In the genomic region with DNA sequence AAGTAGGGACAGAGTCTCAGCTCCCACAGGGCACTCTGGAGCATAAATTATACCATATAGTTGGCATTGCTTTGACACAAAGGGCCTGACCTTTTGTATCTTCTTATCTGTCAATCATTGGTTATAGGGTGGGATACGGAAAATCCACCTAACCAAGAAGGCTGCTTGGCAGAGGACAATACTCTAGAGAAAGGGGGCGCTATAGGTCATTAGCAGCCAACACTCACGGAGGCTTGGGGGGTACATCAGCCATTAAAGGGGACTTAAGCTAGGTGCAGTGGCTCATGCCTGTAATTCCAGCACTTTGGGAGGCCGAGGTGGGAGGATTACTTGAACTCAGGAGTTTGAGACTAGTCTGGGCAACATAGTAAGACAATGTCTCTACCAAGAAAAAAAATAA, we compare ENCODE assay signal across 1 cellular context.
TF ChIP-seq lines count a peak whose summit lies in the region.

No MANE protein-coding gene starts in this region.

TF ChIP-seq in HepG2, 621 proteins besides CTCF, POLR2A, EP300 and RAD21 (continued from another document):
- TF ChIP-seq, protein P1, sequence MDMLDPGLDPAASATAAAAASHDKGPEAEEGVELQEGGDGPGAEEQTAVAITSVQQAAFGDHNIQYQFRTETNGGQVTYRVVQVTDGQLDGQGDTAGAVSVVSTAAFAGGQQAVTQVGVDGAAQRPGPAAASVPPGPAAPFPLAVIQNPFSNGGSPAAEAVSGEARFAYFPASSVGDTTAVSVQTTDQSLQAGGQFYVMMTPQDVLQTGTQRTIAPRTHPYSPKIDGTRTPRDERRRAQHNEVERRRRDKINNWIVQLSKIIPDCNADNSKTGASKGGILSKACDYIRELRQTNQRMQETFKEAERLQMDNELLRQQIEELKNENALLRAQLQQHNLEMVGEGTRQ (IDR thresholded peaks at IDR 0.05; ENCODE audit: low read depth, low read length), result no peak
- TF ChIP-seq, protein P1 (CRISPR knock-in tag; IDR thresholded peaks at IDR 0.05; ENCODE audit: borderline replicate concordance), result peak; percentile 12; the same call in 1 of the 2 replicates
- TF ChIP-seq POLR2G (IDR thresholded peaks at IDR 0.05; ENCODE audit: low read depth, low read length), result 0 out of 2 replicates have a peak, but pooled peaks have one; percentile 1
- TF ChIP-seq NFKBIZ (CRISPR knock-in tag; IDR thresholded peaks at IDR 0.05), result no peak
